In genomic region chr5:158770506-158770905, GRCh38 we compare ENCODE assay signal across 10 cellular contexts.
A peak's percentile ranks its signal among the peaks of the same experiment; 100 is the strongest.
DNase-seq lines count a peak whose midpoint lies in the region; ATAC-seq and TF ChIP-seq lines count a peak whose summit lies in the region.
"Had no signal": no experiment of that assay in that cellular context is flagged by ENCODE, and none has a peak within 500 bp of the region (broad histone marks: within the 10 kb centered on the region; RNA-seq: fewer than 3 reads in every experiment).

No MANE protein-coding gene starts in this region.

- ATAC-seq in left lung (peak; percentile 30), GM21381 (IDR thresholded peaks at IDR 0.05; ENCODE audit: unreplicated experiment) (no peak)

- H3K36me3 ChIP-seq in adipocyte (ENCODE audit: control insufficient read depth, insufficient read depth, low read length, severe bottlenecking): peaks cover 29% of the 10 kb centered on the region
- H3K36me3 ChIP-seq in left lung: no peaks in the 10 kb centered on the region
- H3K36me3 ChIP-seq: adrenal gland had no signal

- no peak overlapping the region for H3K4me3 ChIP-seq in adipocyte (ENCODE audit: low read length)
- no peak overlapping the region for H3K4me3 ChIP-seq in left lung
- H3K4me3 ChIP-seq: adrenal gland had no signal

- H3K27me3 ChIP-seq in adipocyte (replicated peaks; ENCODE audit: control insufficient read depth, insufficient read depth, low read length): no peaks in the 10 kb centered on the region
- H3K27me3 ChIP-seq in left lung: no peaks in the 10 kb centered on the region
- H3K27me3 ChIP-seq: adrenal gland had no signal

- no peak overlapping the region for H3K27ac ChIP-seq in left lung

- H3K4me1 ChIP-seq in adipocyte (ENCODE audit: control insufficient read depth, insufficient read depth, low read length) (peaks cover 68% of the 10 kb centered on the region), left lung (no peaks in the 10 kb centered on the region)

- intact Hi-C loops in left lung (cut with DNase I): no loop called here

- DNase-seq in D341Med (ENCODE audit: low spot score) (peak; percentile 44), HT-29 (ENCODE audit: low spot score) (peak; percentile 38), adipocyte (ENCODE audit: low read depth) (no peak), left lung (no peak), NCI-H1417 (lab: John Stamatoyannopoulos, UW) (no peak)
- no peak for DNase-seq in activated CD4-positive, alpha-beta T cell treated with anti-CD3 and anti-CD28 coated beads, Interleukin-2, amount 50 U/mL, for 1 hour
- no peak for DNase-seq in activated CD4-positive, alpha-beta T cell treated with anti-CD3 and anti-CD28 coated beads for 4 hours
- DNase-seq: stimulated activated CD4-positive, alpha-beta T cell treated with anti-CD3 and anti-CD28 coated beads, Interleukin-2, amount 100 ng/mL, for 24 hours had no signal

- H3K9me3 ChIP-seq in adipocyte (ENCODE audit: control insufficient read depth, low read length) (no peaks in the 10 kb centered on the region), left lung (no peaks in the 10 kb centered on the region)
- H3K9me3 ChIP-seq: adrenal gland had no signal

- peak overlapping the region; percentile 77 for H3K9ac ChIP-seq in adipocyte (ENCODE audit: low read length)

- no peak for TF ChIP-seq CTCF in left lung (IDR thresholded peaks at IDR 0.05)

Comparison
In these comparisons a context has a peak if more than half of its experiments do, and no peak if none do; other contexts are left out.
1. DNase-seq: peak in D341Med (single experiment) and HT-29 (single experiment); none in adipocyte (single experiment), left lung (0 of 2), NCI-H1417 (0 of 3), activated CD4-positive, alpha-beta T cell treated with anti-CD3 and anti-CD28 coated beads, Interleukin-2, amount 50 U/mL, for 1 hour (single experiment) and activated CD4-positive, alpha-beta T cell treated with anti-CD3 and anti-CD28 coated beads for 4 hours (0 of 2).